In the genomic region with DNA sequence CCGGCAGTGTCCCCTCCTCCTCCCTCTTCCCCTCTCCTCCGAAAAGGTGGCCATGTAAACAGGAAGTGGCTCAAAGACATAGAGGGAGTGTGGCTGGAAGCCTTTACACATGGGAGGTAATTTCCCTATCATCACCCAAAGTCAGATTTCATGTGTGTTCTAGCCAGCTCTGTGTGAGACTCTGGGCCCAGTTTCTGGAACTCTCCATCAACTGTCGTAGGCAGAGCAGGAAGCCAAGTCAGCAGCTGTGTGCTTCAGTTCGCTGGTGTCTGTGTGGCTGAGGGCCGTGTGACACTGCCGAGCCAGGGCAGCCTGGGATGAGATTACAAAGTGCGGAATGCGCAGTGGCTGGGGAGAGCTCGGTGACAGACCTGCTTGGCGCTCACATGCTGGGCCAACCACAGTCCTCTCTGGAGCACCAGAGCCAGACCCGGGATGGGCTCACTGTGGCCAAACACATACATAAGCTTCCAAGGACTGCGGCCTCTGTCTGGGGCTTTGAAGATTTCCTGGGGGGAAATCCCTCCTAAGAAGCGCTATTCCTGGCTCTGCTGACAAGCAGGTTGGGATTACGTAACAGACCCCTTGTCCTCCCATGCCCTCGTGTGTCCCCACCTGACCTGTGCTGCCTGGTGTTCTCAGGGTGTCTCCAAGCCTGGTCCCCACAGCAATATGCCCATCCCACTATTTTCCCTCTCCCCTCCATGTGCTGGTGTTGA, we compare ENCODE assay signal across 8 cellular contexts. TPM values are rescaled to one million over a fixed set of nuclear protein-coding genes. Genes with fewer than 3 reads are reported as not detected.
DNase-seq lines count a peak whose midpoint lies in the region; ATAC-seq, FAIRE-seq and TF ChIP-seq lines count a peak whose summit lies in the region.

No MANE protein-coding gene starts in this region.

- H3K36me3 ChIP-seq in ascending aorta = peaks cover 0 to 17% of the 10 kb centered on the region in 2 donors
- no peaks in the 10 kb centered on the region for H3K36me3 ChIP-seq in small intestine (ENCODE audit: control insufficient read depth in 2 of 2, insufficient read depth in 2 of 2, low read length in 2 of 2)

- WGBS in small intestine, 3 donors = 41 to 83% (median 69%) methylated on average over 15 of the region's 15 CpGs

- FAIRE-seq in HTR-8/SVneo (lab: Jason Lieb, UNC) (peak; percentile 57), small intestine (lab: Jason Lieb, UNC) (no peak)

- no peak for TF ChIP-seq CTCF in ascending aorta (IDR thresholded peaks at IDR 0.05)

- H3K4me1 ChIP-seq in ascending aorta (peaks cover 39 to 69% of the 10 kb centered on the region in 2 donors), small intestine (ENCODE audit: control insufficient read depth in 2 of 2, insufficient read depth in 1 of 2, low read depth in 1 of 2, low read length in 1 of 2) (peaks cover 0 to 6% of the 10 kb centered on the region in 2 donors)

- H3K27ac ChIP-seq in ascending aorta (peak overlapping the region; percentile 92 to 94), small intestine (ENCODE audit: low read depth in 1 of 2, low read length in 1 of 2) (peak overlapping the region; percentile 16 to 92)

- H3K27me3 ChIP-seq in ascending aorta (no peaks in the 10 kb centered on the region), small intestine (ENCODE audit: control insufficient read depth in 2 of 2, insufficient read depth in 2 of 2, low read length in 2 of 2) (no peaks in the 10 kb centered on the region)

- H3K9me3 ChIP-seq in ascending aorta = no peaks in the 10 kb centered on the region
- H3K9me3 ChIP-seq in small intestine (ENCODE audit: control insufficient read depth, low read depth) = no peaks in the 10 kb centered on the region

- H3K4me3 ChIP-seq in ascending aorta (peak overlapping the region in 1 of 2 donors; percentile 30), small intestine (ENCODE audit: low read depth in 1 of 2, low read length in 2 of 2) (no peak overlapping the region)

- intact Hi-C loops in ascending aorta (cut with DNase I) = loop anchor here (10.0 kb wide), 1 partner anchor 274 kb away; a partner anchor contains a TSS

- ATAC-seq in GM18858 (IDR thresholded peaks at IDR 0.05; ENCODE audit: unreplicated experiment) = no peak

- DNase-seq in HTR-8/SVneo (ENCODE audit: insufficient read length, low spot score) = no peak
- peak; percentile 46 to 91 for DNase-seq in ascending aorta (ENCODE audit: low spot score in 2 of 2)
- DNase-seq in iPS-NIHi7 (ENCODE audit: extremely low spot score) = peak; percentile 49
- DNase-seq in small intestine = no peak
- DNase-seq in DMS79 treated with DMSO at 0.1 percent for 48 hours (lab: John Stamatoyannopoulos, UW) = no peak
- no peak for DNase-seq in NCI-H1930 (lab: John Stamatoyannopoulos, UW)
- no peak for DNase-seq in SIG-M5 (lab: John Stamatoyannopoulos, UW)

RNA-seq across cellular contexts. Expression of a gene that starts 50.7 kb away (rescaled TPM):
- total RNA-seq in ascending aorta = 4.5 TPM
- 10 to 100 TPM; 12.1 to 23.4 (median 15.7) TPM for polyA plus RNA-seq in small intestine

Comparison
In these comparisons a context has a peak if more than half of its experiments do, and no peak if none do; other contexts are left out.
1. DNase-seq: peak in ascending aorta (2 of 2) and iPS-NIHi7 (single experiment); none in HTR-8/SVneo (single experiment), small intestine (single experiment), DMS79 treated with DMSO at 0.1 percent for 48 hours (single experiment), NCI-H1930 (0 of 2) and SIG-M5 (single experiment).